Comparison of ENCODE assay signal across 28 cellular contexts in genomic region chr22:45872659-45873263, GRCh38.
"Had no signal": no experiment of that assay in that cellular context is flagged by ENCODE, and none has a peak within 500 bp of the region (broad histone marks: within the 10 kb centered on the region; RNA-seq: fewer than 3 reads in every experiment).

No MANE protein-coding gene starts in this region.

- H3K36me3 Mint-ChIP-seq: natural killer cell had no signal

- H3K4me1 Mint-ChIP-seq: nephron; stimulated activated effector memory CD8-positive, alpha-beta T cell treated with anti-CD3 and anti-CD28 coated beads, Interleukin-12 subunit alpha, Interleukin-12 subunit beta, amount 100 ng/mL, for 72 hours had no signal

- H3K4me2 ChIP-seq: neural progenitor cell had no signal

- H3K27ac Mint-ChIP-seq: natural killer cell; nephron; neural progenitor cell; progenitor cell of endocrine pancreas; stimulated activated effector memory CD8-positive, alpha-beta T cell treated with anti-CD3 and anti-CD28 coated beads, Interleukin-12 subunit alpha, Interleukin-12 subunit beta, amount 100 ng/mL, for 72 hours; stimulated activated naive B cell treated with anti-CD40 and anti-IgM and Interleukin-4, amounts not matched to agents 10 μg/mL and 1 μg/mL and 100 μg/mL, for 72 hours; stimulated activated naive CD8-positive, alpha-beta T cell treated with anti-CD3 and anti-CD28 coated beads, Interleukin-15, Interleukin-2, amounts not matched to agents 100 ng/mL and 50 ng/mL, for 24 hours had no signal

- H2AFZ ChIP-seq: neural progenitor cell, parathyroid adenoma had no signal

- H3K9ac ChIP-seq: neural progenitor cell, parathyroid adenoma had no signal

- H3K79me2 ChIP-seq: parathyroid adenoma had no signal

- H3K4me3 Mint-ChIP-seq: natural killer cell; nephron; neural progenitor cell; stimulated activated effector memory CD8-positive, alpha-beta T cell treated with anti-CD3 and anti-CD28 coated beads, Interleukin-12 subunit alpha, Interleukin-12 subunit beta, amount 100 ng/mL, for 72 hours; stimulated activated naive B cell treated with anti-CD40 and anti-IgM and Interleukin-4, amounts not matched to agents 10 μg/mL and 1 μg/mL and 100 μg/mL, for 72 hours; stimulated activated naive CD8-positive, alpha-beta T cell treated with anti-CD3 and anti-CD28 coated beads, Interleukin-15, Interleukin-2, amounts not matched to agents 100 ng/mL and 50 ng/mL, for 24 hours had no signal

- H3K9me3 ChIP-seq: ovary, thyroid gland, vagina had no signal

- H3K4me3 ChIP-seq: neural progenitor cell, ovary, psoas muscle, right lobe of liver, sigmoid colon, stomach, thoracic aorta, thyroid gland, tibial nerve, upper lobe of left lung, vagina had no signal

- H3K27me3 ChIP-seq: ovary, right lobe of liver, thyroid gland, vagina had no signal

- H3K36me3 ChIP-seq: neural progenitor cell, ovary, right lobe of liver, sigmoid colon, stomach, thoracic aorta, thyroid gland, tibial nerve, upper lobe of left lung, vagina had no signal

- H3K27ac ChIP-seq: neural progenitor cell, ovary, parathyroid adenoma, psoas muscle, right lobe of liver, sigmoid colon, stomach, thoracic aorta, thyroid gland, tibial nerve, upper lobe of left lung, vagina had no signal

- H3K4me1 ChIP-seq: parathyroid adenoma, psoas muscle, right lobe of liver had no signal

- DNase-seq: occipital lobe; ovary; posterior cingulate gyrus; psoas muscle; right cardiac atrium; right lobe of liver; small intestine; stimulated activated CD4-positive, alpha-beta T cell treated with anti-CD3 and anti-CD28 coated beads, Interleukin-15, amount 100 ng/mL, for 24 hours; stimulated activated CD4-positive, alpha-beta T cell treated with anti-CD3 and anti-CD28 coated beads, Interleukin-2, amount 100 ng/mL, for 24 hours; stimulated activated CD4-positive, alpha-beta T cell treated with anti-CD3 and anti-CD28 coated beads, Interleukin-2, amount 100 ng/mL, for 48 hours; stimulated activated CD4-positive, alpha-beta T cell treated with anti-CD3 and anti-CD28 coated beads, Interleukin-4, amount 100 ng/mL, for 24 hours; stimulated activated naive B cell treated with anti-CD40 and anti-IgM and Interleukin-4, amounts not matched to agents 10 μg/mL and 1 μg/mL and 100 μg/mL, for 72 hours; stimulated activated naive CD4-positive, alpha-beta T cell treated with Interleukin-2 at 50 U/mL for 16 hours; stomach; thyroid gland; trophoblast cell; upper lobe of left lung had no signal

- ATAC-seq: natural killer cell; psoas muscle; right cardiac atrium; right lobe of liver; stimulated activated effector memory CD8-positive, alpha-beta T cell treated with anti-CD3 and anti-CD28 coated beads, Interleukin-12 subunit alpha, Interleukin-12 subunit beta, amount 100 ng/mL, for 72 hours; stimulated activated naive B cell treated with anti-CD40 and anti-IgM and Interleukin-4, amounts not matched to agents 10 μg/mL and 1 μg/mL and 100 μg/mL, for 72 hours had no signal
